In genomic region chr14:35285168-35285990, GRCh38 we compare ENCODE assay signal across 1 cellular context.
A peak's percentile ranks its signal among the peaks of the same experiment; 100 is the strongest.
TF ChIP-seq lines count a peak whose summit lies in the region.

No MANE protein-coding gene starts in this region.

TF ChIP-seq in GM12878, 131 proteins besides CTCF, POLR2A, EP300 and RAD21 (continued from another document and continues in another):
- TF ChIP-seq BHLHE40 (IDR thresholded peaks at IDR 0.05; ENCODE audit: borderline replicate concordance in 1 of 2, low read depth in 2 of 2, low read length in 1 of 2) (peak; percentile 51 to 58; a peak in 3 of 4 replicates), ZNF687 (IDR thresholded peaks at IDR 0.05) (no peak), NFXL1 (IDR thresholded peaks at IDR 0.05; ENCODE audit: borderline replicate concordance) (no peak), ZZZ3 (IDR thresholded peaks at IDR 0.05; ENCODE audit: control insufficient read depth, insufficient read length, low read depth) (no peak), SUZ12 (IDR thresholded peaks at IDR 0.05; ENCODE audit: unreplicated experiment) (no peak), ATF2 (IDR thresholded peaks at IDR 0.05; ENCODE audit: low read length) (peak; percentile 96), CHD4 (IDR thresholded peaks at IDR 0.05) (no peak; the same call in 1 of the 2 replicates), RFX5 (IDR thresholded peaks at IDR 0.05; ENCODE audit: low read depth, low read length) (no peak), CREM (IDR thresholded peaks at IDR 0.05; ENCODE audit: low read depth) (peak; percentile 44; the same call in 1 of the 2 replicates), E2F4 (IDR thresholded peaks at IDR 0.05; ENCODE audit: low read depth, low read length) (no peak), STAT3 (IDR thresholded peaks at IDR 0.05; ENCODE audit: low read depth, low read length) (peak; percentile 33; the same call in 1 of the 2 replicates), NKRF (conservative IDR thresholded peaks at IDR 0.05) (no peak), TCF3 (IDR thresholded peaks at IDR 0.05; ENCODE audit: borderline replicate concordance, insufficient read depth, low read depth, low read length) (no peak), MYC (IDR thresholded peaks at IDR 0.05; ENCODE audit: insufficient read depth, insufficient read length, insufficient replicate concordance, low read length, severe bottlenecking) (no peak), SREBF2 (IDR thresholded peaks at IDR 0.05; ENCODE audit: low read length) (no peak), YY1 (IDR thresholded peaks at IDR 0.05; ENCODE audit: low read depth, low read length) (no peak), TCF7 (IDR thresholded peaks at IDR 0.05; ENCODE audit: borderline replicate concordance) (no peak; the same call in 1 of the 2 replicates), NRF1 (conservative IDR thresholded peaks at IDR 0.05; ENCODE audit: low read depth, low read length) (no peak), PML (IDR thresholded peaks at IDR 0.05; ENCODE audit: low read length) (no peak; the same call in none of the 2 replicates), ATF3 (IDR thresholded peaks at IDR 0.05; ENCODE audit: borderline replicate concordance, extremely low read depth, low read depth, low read length) (no peak), ZBED1 (IDR thresholded peaks at IDR 0.05; ENCODE audit: borderline replicate concordance) (peak; percentile 71), GABPA (IDR thresholded peaks at IDR 0.05; ENCODE audit: low read depth) (peak; percentile 60; the same call in 1 of the 2 replicates), ZBTB40 (IDR thresholded peaks at IDR 0.05; ENCODE audit: borderline replicate concordance) (no peak), SMC3 (IDR thresholded peaks at IDR 0.05; ENCODE audit: borderline replicate concordance, low read length) (peak; percentile 10; the same call in 1 of the 2 replicates), E2F8 (IDR thresholded peaks at IDR 0.05; ENCODE audit: low read depth, partially characterized antibody) (no peak), ZBTB4 (CRISPR knock-in tag; IDR thresholded peaks at IDR 0.05) (no peak), RELA (IDR thresholded peaks at IDR 0.05; ENCODE audit: borderline replicate concordance, partially characterized antibody) (no peak), EZH2 (IDR thresholded peaks at IDR 0.05; ENCODE audit: borderline replicate concordance, control insufficient read depth, low read depth, low read length) (peak; percentile 18; the same call in 1 of the 2 replicates), RBBP5 (conservative IDR thresholded peaks at IDR 0.05) (no peak), SIX5 (IDR thresholded peaks at IDR 0.05; ENCODE audit: low read depth, low read length, severe bottlenecking) (no peak), PAX5 (IDR thresholded peaks at IDR 0.05; ENCODE audit: borderline replicate concordance, low read depth, low read length) (peak; percentile 54), ZNF207 (IDR thresholded peaks at IDR 0.05; ENCODE audit: borderline replicate concordance) (no peak), TARDBP (IDR thresholded peaks at IDR 0.05; ENCODE audit: borderline replicate concordance) (no peak), IRF4 (IDR thresholded peaks at IDR 0.05; ENCODE audit: low read depth, low read length) (no peak; the same call in 1 of the 2 replicates), TBL1XR1 (IDR thresholded peaks at IDR 0.05; ENCODE audit: low read depth, low read length) (peak; percentile 91)
